ENCODE assay signal across 25 cellular contexts in the genomic region with DNA sequence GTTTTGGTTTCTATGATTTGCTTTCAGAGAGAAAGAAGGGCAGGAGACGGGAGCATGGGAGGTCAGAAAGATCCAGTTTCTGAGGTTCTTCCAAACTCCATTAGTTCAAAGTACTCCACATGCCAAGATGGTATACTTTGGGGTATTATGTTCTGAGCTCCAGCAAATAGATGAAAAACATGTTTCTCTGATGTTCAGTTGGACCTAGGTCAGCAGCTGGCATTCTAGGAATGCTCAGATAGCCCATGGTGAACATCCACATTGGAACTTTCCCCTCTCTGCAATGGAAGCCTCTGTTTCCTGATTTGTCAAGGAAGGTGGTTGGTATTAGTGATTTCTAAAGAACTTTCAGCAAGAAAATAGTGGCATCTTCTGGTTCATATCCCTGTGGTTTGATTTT.
"Had no signal": no experiment of that assay in that cellular context is flagged by ENCODE, and none has a peak within 500 bp of the region (broad histone marks: within the 10 kb centered on the region; RNA-seq: fewer than 3 reads in every experiment).

No MANE protein-coding gene starts in this region.

- H3K36me3 ChIP-seq: MG63 had no signal

- H3K4me3 ChIP-seq: MG63 had no signal

- DNase-seq: Karpas-422; KG1; MG63; NCI-H1092; NCI-H1105 treated with DMSO at 0.1 percent for 48 hours; NCI-H1417 treated with DMSO at 0.1 percent for 48 hours; NCI-H146; NCI-H1694 treated with DMSO at 0.1 percent for 48 hours; NCI-H1930; NCI-H2081 treated with DMSO at 0.1 percent for 48 hours; NCI-H2171; NCI-H226; NCI-H446; NCI-H510A; NCI-H524 treated with DMSO at 0.1 percent for 48 hours; NCI-H69; NCI-H774; NK-92 treated with Interleukin-12 subunit alpha and Interleukin-12 subunit beta, amount 100 ng/mL, for 24 hours; PC-3; SHP77; SK-N-SH had no signal

- H3K9ac ChIP-seq: SK-N-SH had no signal

- FAIRE-seq: HTR-8/SVneo had no signal

- H3K9me3 ChIP-seq: MG63, SK-N-SH had no signal

- H3K27me3 ChIP-seq: MG63 had no signal

- ATAC-seq: Panc1, PC-3 had no signal

- H3K27ac ChIP-seq: HL-60, RWPE1 had no signal

- H3K4me2 ChIP-seq: SK-N-SH had no signal
